Comparison of ENCODE assay signal across 19 cellular contexts in the genomic region with DNA sequence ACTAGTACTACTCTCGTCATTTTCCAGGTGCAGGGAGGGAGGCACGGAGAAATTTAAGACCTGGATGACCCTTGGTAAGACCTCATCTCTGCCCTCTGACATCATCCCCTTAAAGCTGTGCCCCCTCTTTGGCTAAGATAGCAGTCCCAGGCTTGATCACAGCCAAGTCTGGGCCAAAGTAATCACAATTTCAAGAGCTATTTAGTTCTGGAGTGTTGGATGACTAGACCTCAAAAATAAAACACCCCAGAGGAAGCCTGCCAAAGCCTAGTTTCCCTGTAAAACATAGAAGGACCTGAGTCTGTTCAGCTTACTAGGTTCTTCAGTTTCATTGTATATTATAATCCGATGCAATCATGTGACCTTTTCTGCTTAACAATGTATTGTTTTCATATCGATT.
"Had no signal": no experiment of that assay in that cellular context is flagged by ENCODE, and none has a peak within 500 bp of the region (broad histone marks: within the 10 kb centered on the region; RNA-seq: fewer than 3 reads in every experiment).

No MANE protein-coding gene starts in this region.

- H3K36me3 ChIP-seq: MG63, SJSA1 had no signal

- ATAC-seq: HepG2, Panc1, PC-3 had no signal

- H3K27me3 ChIP-seq: MG63, SJSA1 had no signal

- H3K27ac ChIP-seq: RWPE1, SJSA1, SK-N-MC had no signal

- H3K4me1 ChIP-seq: SJSA1 had no signal

- H3K9me3 ChIP-seq: MG63, SJSA1 had no signal

- H3K4me3 ChIP-seq: MG63, SJSA1, SK-N-MC had no signal

- DNase-seq: IMR-90; KG1; MG63; NCI-H1092; NCI-H1105 treated with DMSO at 0.1 percent for 48 hours; NCI-H1436 treated with DMSO at 0.1 percent for 48 hours; NCI-H1694; NCI-H187 treated with DMSO at 0.1 percent for 48 hours; NCI-H2029 treated with DMSO at 0.1 percent for 48 hours; NCI-H345; NCI-H526 treated with DMSO at 0.1 percent for 48 hours; NK-92 treated with Interleukin-12 subunit alpha and Interleukin-12 subunit beta, amount 100 ng/mL, for 24 hours; SIG-M5 had no signal
